ENCODE assay signal across 14 cellular contexts in genomic region chr3:30663533-30664241, GRCh38. TPM values are rescaled to one million over a fixed set of nuclear protein-coding genes. Genes with fewer than 3 reads are reported as not detected.
DNase-seq lines count a peak whose midpoint lies in the region; ATAC-seq and TF ChIP-seq lines count a peak whose summit lies in the region.
"Had no signal": no experiment of that assay in that cellular context is flagged by ENCODE, and none has a peak within 500 bp of the region (broad histone marks: within the 10 kb centered on the region; RNA-seq: fewer than 3 reads in every experiment).

No MANE protein-coding gene starts in this region.

- H3K4me3 Mint-ChIP-seq in activated T-cell treated with anti-CD3 and anti-CD28 coated beads, Interleukin-2, amount 50 U/mL, for 72 hours, result peak overlapping the region; percentile 76 to 80
- H3K4me3 Mint-ChIP-seq in central memory CD8-positive, alpha-beta T cell, result no peak overlapping the region
- no peak overlapping the region for H3K4me3 Mint-ChIP-seq in stimulated activated memory B cell treated with anti-CD40 and anti-IgM and Interleukin-4, amounts not matched to agents 10 μg/mL and 1 μg/mL and 100 μg/mL, for 72 hours

- H2AFZ ChIP-seq in Loucy (ENCODE audit: low read length), result no peak overlapping the region

- H3K9me2 ChIP-seq in Loucy (replicated peaks; ENCODE audit: low read depth, low read length), result no peaks in the 10 kb centered on the region
- H3K9me2 ChIP-seq: SK-N-SH had no signal

- no peak for ATAC-seq in activated T-cell treated with anti-CD3 and anti-CD28 coated beads, Interleukin-2, amount 50 U/mL, for 72 hours (replicated peaks in 1 of 2)
- ATAC-seq in central memory CD8-positive, alpha-beta T cell (replicated peaks; ENCODE audit: extremely low read depth, poor library complexity, severe bottlenecking), result no peak
- no peak for ATAC-seq in stimulated activated memory B cell treated with anti-CD40 and anti-IgM and Interleukin-4, amounts not matched to agents 10 μg/mL and 1 μg/mL and 100 μg/mL, for 72 hours
- ATAC-seq in HG03565 (IDR thresholded peaks at IDR 0.05; ENCODE audit: unreplicated experiment), result no peak
- ATAC-seq: left lobe of liver, PC-3 had no signal

- peak overlapping the region; percentile 53 for H3K4me3 ChIP-seq in Loucy (ENCODE audit: low read length, poor library complexity, severe bottlenecking)
- H3K4me3 ChIP-seq: thoracic aorta had no signal

- H3K36me3 Mint-ChIP-seq in activated T-cell treated with anti-CD3 and anti-CD28 coated beads, Interleukin-2, amount 50 U/mL, for 72 hours (ENCODE audit: insufficient read depth in 2 of 2), result peaks cover 8 to 29% of the 10 kb centered on the region in 2 donors
- peaks cover 41% of the 10 kb centered on the region for H3K36me3 Mint-ChIP-seq in central memory CD8-positive, alpha-beta T cell (ENCODE audit: insufficient read depth)
- H3K36me3 Mint-ChIP-seq in stimulated activated memory B cell treated with anti-CD40 and anti-IgM and Interleukin-4, amounts not matched to agents 10 μg/mL and 1 μg/mL and 100 μg/mL, for 72 hours, result peaks cover 59% of the 10 kb centered on the region

- H3F3A ChIP-seq in Loucy (ENCODE audit: low read depth), result peaks cover 39% of the 10 kb centered on the region

- no peak for TF ChIP-seq CTCF in Loucy (conservative IDR thresholded peaks at IDR 0.05; ENCODE audit: low read length)

- no peaks in the 10 kb centered on the region for H3K9me3 Mint-ChIP-seq in activated T-cell treated with anti-CD3 and anti-CD28 coated beads, Interleukin-2, amount 50 U/mL, for 72 hours
- no peaks in the 10 kb centered on the region for H3K9me3 Mint-ChIP-seq in central memory CD8-positive, alpha-beta T cell
- peaks cover 2% of the 10 kb centered on the region for H3K9me3 Mint-ChIP-seq in stimulated activated memory B cell treated with anti-CD40 and anti-IgM and Interleukin-4, amounts not matched to agents 10 μg/mL and 1 μg/mL and 100 μg/mL, for 72 hours

- H3K27me3 ChIP-seq in Loucy (ENCODE audit: insufficient read depth, low read length, poor library complexity, severe bottlenecking), result no peaks in the 10 kb centered on the region

- peak overlapping the region; percentile 75 for H3K4me2 ChIP-seq in Loucy (ENCODE audit: low read depth, low read length, poor library complexity, severe bottlenecking)
- H3K4me2 ChIP-seq: SK-N-SH had no signal

- no peaks in the 10 kb centered on the region for H3K9me3 ChIP-seq in Loucy (ENCODE audit: insufficient read depth, low read depth, low read length)
- H3K9me3 ChIP-seq: SK-N-SH, thoracic aorta had no signal

- in situ Hi-C loops in KBM-7 (cut with MboI; ENCODE audit: low pct_unique_long_range_greater_than_20kb, low sequenced_read_pairs), result no loop called here

- H3K4me1 Mint-ChIP-seq in activated T-cell treated with anti-CD3 and anti-CD28 coated beads, Interleukin-2, amount 50 U/mL, for 72 hours (ENCODE audit: low read depth), result peaks cover 94% of the 10 kb centered on the region
- H3K4me1 Mint-ChIP-seq in central memory CD8-positive, alpha-beta T cell, result peaks cover 78% of the 10 kb centered on the region
- H3K4me1 Mint-ChIP-seq in stimulated activated memory B cell treated with anti-CD40 and anti-IgM and Interleukin-4, amounts not matched to agents 10 μg/mL and 1 μg/mL and 100 μg/mL, for 72 hours, result peaks cover 66% of the 10 kb centered on the region

- peaks cover 29% of the 10 kb centered on the region; the same call in 1 of the 2 replicates for H3K36me3 ChIP-seq in Loucy (ENCODE audit: insufficient read depth, low read length)
- H3K36me3 ChIP-seq: thoracic aorta had no signal

- no peak for DNase-seq in activated T-cell treated with anti-CD3 and anti-CD28 coated beads, Interleukin-2, amount 50 U/mL, for 72 hours
- DNase-seq in activated T-cell treated with anti-CD3 and anti-CD28 coated beads, Interleukin-2, amount 50 U/mL, for 48 hours, result no peak
- no peak for DNase-seq in central memory CD8-positive, alpha-beta T cell (ENCODE audit: low spot score in 2 of 2)
- DNase-seq in glomerular visceral epithelial cell (ENCODE audit: extremely low spot score), result no peak
- DNase-seq in KBM-7, result no peak
- DNase-seq: NCI-H2081 treated with DMSO at 0.1 percent for 48 hours, NCI-H526, PC-3, SK-N-SH had no signal

- H3K4me1 ChIP-seq in Loucy (ENCODE audit: insufficient read depth, low read length, poor library complexity, severe bottlenecking), result peaks cover 95% of the 10 kb centered on the region

- H3K79me2 ChIP-seq in Loucy (ENCODE audit: insufficient read depth, low read length), result peaks cover 65% of the 10 kb centered on the region

- no peaks in the 10 kb centered on the region for H4K20me1 ChIP-seq in Loucy (ENCODE audit: insufficient read depth, low read length, poor library complexity, severe bottlenecking)

- H3K9ac ChIP-seq in Loucy (ENCODE audit: low read depth, low read length, poor library complexity, severe bottlenecking), result peak overlapping the region; percentile 50
- H3K9ac ChIP-seq: SK-N-SH had no signal

- no peaks in the 10 kb centered on the region for H3K27me3 Mint-ChIP-seq in activated T-cell treated with anti-CD3 and anti-CD28 coated beads, Interleukin-2, amount 50 U/mL, for 72 hours (ENCODE audit: low read depth)
- H3K27me3 Mint-ChIP-seq in central memory CD8-positive, alpha-beta T cell, result no peaks in the 10 kb centered on the region
- H3K27me3 Mint-ChIP-seq in stimulated activated memory B cell treated with anti-CD40 and anti-IgM and Interleukin-4, amounts not matched to agents 10 μg/mL and 1 μg/mL and 100 μg/mL, for 72 hours, result no peaks in the 10 kb centered on the region

- peak overlapping the region; percentile 94 for H3K27ac Mint-ChIP-seq in activated T-cell treated with anti-CD3 and anti-CD28 coated beads, Interleukin-2, amount 50 U/mL, for 72 hours
- peak overlapping the region; percentile 93 for H3K27ac Mint-ChIP-seq in central memory CD8-positive, alpha-beta T cell (ENCODE audit: low read depth)
- H3K27ac Mint-ChIP-seq in stimulated activated memory B cell treated with anti-CD40 and anti-IgM and Interleukin-4, amounts not matched to agents 10 μg/mL and 1 μg/mL and 100 μg/mL, for 72 hours, result peak overlapping the region; percentile 64

RNA-seq across cellular contexts. Expression of gene TGFBR2, which starts 57.3 kb away (rescaled TPM):
- 10 to 100 TPM; 37.7 to 45.9 TPM for total RNA-seq in activated T-cell treated with anti-CD3 and anti-CD28 coated beads, Interleukin-2, amount 50 U/mL, for 72 hours

Comparison
In these comparisons a context has a peak if more than half of its experiments do, and no peak if none do; other contexts are left out.
1. H3K4me3 Mint-ChIP-seq: peak in activated T-cell treated with anti-CD3 and anti-CD28 coated beads, Interleukin-2, amount 50 U/mL, for 72 hours (2 of 2); none in central memory CD8-positive, alpha-beta T cell (single experiment) and stimulated activated memory B cell treated with anti-CD40 and anti-IgM and Interleukin-4, amounts not matched to agents 10 μg/mL and 1 μg/mL and 100 μg/mL, for 72 hours (single experiment).
2. Peak in every context shown above with its lines, with median percentiles within 50 percentile points of each other: H3K27ac Mint-ChIP-seq.